ENCODE assay signal across 10 cellular contexts in genomic region chr10:103583871-103584215, GRCh38.
A peak's percentile ranks its signal among the peaks of the same experiment; 100 is the strongest.
DNase-seq lines count a peak whose midpoint lies in the region; ATAC-seq, FAIRE-seq and TF ChIP-seq lines count a peak whose summit lies in the region.
"Had no signal": no experiment of that assay in that cellular context is flagged by ENCODE, and none has a peak within 500 bp of the region (broad histone marks: within the 10 kb centered on the region; RNA-seq: fewer than 3 reads in every experiment).

No MANE protein-coding gene starts in this region.

- no peak overlapping the region for H3K9ac ChIP-seq in GM12878 (ENCODE audit: control insufficient read depth, insufficient read depth, low read length)

- no peak for TF ChIP-seq RAD21 in GM12878 (IDR thresholded peaks at IDR 0.05; ENCODE audit: insufficient read depth, low read depth, low read length)

- intact Hi-C loops in GM12878 (cut with micrococcal nuclease; ENCODE audit: unreplicated experiment) (no loop called here), psoas muscle (cut with DNase I) (no loop called here), Caco-2 (cut with micrococcal nuclease; ENCODE audit: unreplicated experiment) (no loop called here)

- H3K9me2 ChIP-seq in GM23338 (ENCODE audit: insufficient read depth) = peaks cover 5% of the 10 kb centered on the region; the same call in 1 of the 2 replicates

- RAD21 ChIA-PET in GM12878 (lab: Charles Lee; ENCODE audit: unreplicated experiment) = no interaction called here

- H3K36me3 Mint-ChIP-seq in CD8-positive, alpha-beta memory T cell = peaks cover 0 to 3% (median 0%) of the 10 kb centered on the region in 3 donors
- peaks cover 3% of the 10 kb centered on the region; the same call in 1 of the 3 replicates for H3K36me3 Mint-ChIP-seq in GM23338 (ENCODE audit: low read depth)
- H3K36me3 Mint-ChIP-seq in Caco-2 (ENCODE audit: insufficient read depth, unreplicated experiment) = no peaks in the 10 kb centered on the region

- no peak for TF ChIP-seq POLR2A in GM12878 (IDR thresholded peaks at IDR 0.05; ENCODE audit: low read depth, low read length)

- TF ChIP-seq EP300 in GM12878 (IDR thresholded peaks at IDR 0.05; ENCODE audit: borderline replicate concordance in 1 of 2, control insufficient read depth in 1 of 2, low read depth in 2 of 2, low read length in 2 of 2) = no peak

- no peak for ATAC-seq in GM23338
- ATAC-seq in GM12878 = no peak
- ATAC-seq in psoas muscle = no peak

- H3K4me3 ChIP-seq in CD8-positive, alpha-beta memory T cell (ENCODE audit: low read length) = peak overlapping the region; percentile 64
- H3K4me3 ChIP-seq in GM23338 (peak overlapping the region; percentile 47; the same call in 1 of the 2 replicates), GM12878 (peak overlapping the region; percentile 55; the same call in 1 of the 2 replicates), psoas muscle (peak overlapping the region; percentile 57), Caco-2 (ENCODE audit: low read depth, low read length) (no peak overlapping the region)

- POLR2A ChIA-PET in CD8-positive, alpha-beta memory T cell (lab: Charles Lee) = interaction anchor here (0.7 to 1.6 kb wide), 3 partner anchors 94 to 538 kb away, joined by 3 to 7 read pairs (median 5); partner anchors contain the start of gene SFR1
- POLR2A ChIA-PET in GM12878 (lab: Charles Lee) = no interaction called here
- POLR2A ChIA-PET in Caco-2 (lab: Charles Lee) = no interaction called here

- H4K20me1 ChIP-seq in GM23338 (replicated peaks; ENCODE audit: insufficient read depth) = no peaks in the 10 kb centered on the region
- no peaks in the 10 kb centered on the region for H4K20me1 ChIP-seq in GM12878 (ENCODE audit: control insufficient read depth, insufficient read depth)

- BruUV-seq in GM12878 (replicated peaks; lab: Mats Ljungman, UMichigan) (no TSS peak), Caco-2 (replicated peaks; lab: Mats Ljungman, UMichigan) (no TSS peak)

- H2AFZ ChIP-seq in GM23338 (peak overlapping the region; percentile 96), GM12878 (ENCODE audit: control insufficient read depth, low read depth, low read length) (peak overlapping the region; percentile 30; the same call in 1 of the 2 replicates)

- peaks cover 0 to 7% of the 10 kb centered on the region in 2 donors for H3K27me3 Mint-ChIP-seq in CD8-positive, alpha-beta memory T cell
- H3K27me3 Mint-ChIP-seq in GM23338 (ENCODE audit: insufficient read depth, low read depth, poor library complexity) (peaks cover 30% of the 10 kb centered on the region), Caco-2 (ENCODE audit: insufficient read depth, unreplicated experiment) (no peaks in the 10 kb centered on the region)

- peaks cover 9% of the 10 kb centered on the region for H3K4me1 ChIP-seq in CD8-positive, alpha-beta memory T cell (ENCODE audit: insufficient read depth, low read length)
- no peaks in the 10 kb centered on the region for H3K4me1 ChIP-seq in GM23338 (ENCODE audit: insufficient read depth)
- 0 out of 2 replicates have a peak, but pooled peaks cover 5% of the 10 kb centered on the region for H3K4me1 ChIP-seq in GM12878 (ENCODE audit: control insufficient read depth, insufficient read depth, low read length)
- H3K4me1 ChIP-seq in psoas muscle = peaks cover 47% of the 10 kb centered on the region
- peaks cover 6% of the 10 kb centered on the region for H3K4me1 ChIP-seq in Caco-2
- H3K4me1 ChIP-seq: ascending aorta had no signal

- FAIRE-seq in GM12878 (lab: Jason Lieb, UNC) = no peak

- H3K4me2 ChIP-seq in GM23338 (peak overlapping the region; percentile 73; the same call in 1 of the 2 replicates), GM12878 (ENCODE audit: control insufficient read depth, insufficient read depth) (peak overlapping the region; percentile 11; the same call in 1 of the 2 replicates)

- TF ChIP-seq CTCF in GM23338 (conservative IDR thresholded peaks at IDR 0.05; ENCODE audit: low read depth in 2 of 2) = no peak
- no peak for TF ChIP-seq CTCF in GM12878 (IDR thresholded peaks at IDR 0.05 in 2 of 3, conservative IDR thresholded peaks at IDR 0.05 in 1 of 3; ENCODE audit: control insufficient read depth in 2 of 3, extremely low read depth in 1 of 3, insufficient read depth in 1 of 3, low read depth in 3 of 3, low read length in 3 of 3)
- no peak for TF ChIP-seq CTCF in psoas muscle (IDR thresholded peaks at IDR 0.05)
- TF ChIP-seq CTCF in Caco-2 (IDR thresholded peaks at IDR 0.05; ENCODE audit: insufficient read depth in 1 of 2, low read depth in 1 of 2, low read length in 1 of 2, severe bottlenecking in 1 of 2, unreplicated experiment in 1 of 2) = no peak

- H3K27ac Mint-ChIP-seq in CD8-positive, alpha-beta memory T cell = peak overlapping the region; percentile 87 to 98 (median 96)
- H3K27ac Mint-ChIP-seq in GM23338 = no peak overlapping the region
- no peak overlapping the region for H3K27ac Mint-ChIP-seq in Caco-2 (ENCODE audit: unreplicated experiment)

- peak overlapping the region; percentile 85 to 96 (median 93) for H3K4me3 Mint-ChIP-seq in CD8-positive, alpha-beta memory T cell
- peak overlapping the region; percentile 49 for H3K4me3 Mint-ChIP-seq in GM23338
- no peak overlapping the region for H3K4me3 Mint-ChIP-seq in Caco-2 (ENCODE audit: unreplicated experiment)

- H3K4me1 Mint-ChIP-seq in CD8-positive, alpha-beta memory T cell = peaks cover 5 to 18% (median 15%) of the 10 kb centered on the region in 3 donors
- H3K4me1 Mint-ChIP-seq in GM23338 = peaks cover 2% of the 10 kb centered on the region; the same call in 2 of the 3 replicates
- H3K4me1 Mint-ChIP-seq in Caco-2 (ENCODE audit: low read depth, unreplicated experiment) = peaks cover 3% of the 10 kb centered on the region

- CTCF ChIA-PET in CD8-positive, alpha-beta memory T cell (lab: Charles Lee) = interaction anchor here (1.5 kb wide), 1 partner anchor 102 kb away, joined by 3 read pairs; no protein-coding TSS in a partner anchor
- CTCF ChIA-PET in GM12878 (lab: Yijun Ruan, JAX) (interaction anchor here (1.2 kb wide), 1 partner anchor 102 kb away, joined by 3 read pairs; no protein-coding TSS in a partner anchor), Caco-2 (lab: Charles Lee) (no interaction called here)

- SMC1A ChIA-PET in GM12878 (lab: Charles Lee; ENCODE audit: uncharacterized antibody, unreplicated experiment) = interaction anchor here (1.4 kb wide), 1 partner anchor 112 kb away, joined by 3 read pairs; no protein-coding TSS in a partner anchor

- WGBS in GM12878 (ENCODE audit: insufficient coverage, insufficient replicate concordance, low lambda C conversion rate, missing lambda C conversion rate) = 23% methylated on average over 8 of the region's 8 CpGs
- WGBS in psoas muscle, 3 donors = 77 to 79% (median 79%) methylated on average over 8 of the region's 8 CpGs

- H3K27me3 ChIP-seq in CD8-positive, alpha-beta memory T cell (ENCODE audit: insufficient read depth, low read length, poor library complexity, severe bottlenecking) = no peaks in the 10 kb centered on the region
- peaks cover 37% of the 10 kb centered on the region for H3K27me3 ChIP-seq in GM23338 (ENCODE audit: insufficient read depth)
- H3K27me3 ChIP-seq in GM12878 (replicated peaks in 1 of 2; ENCODE audit: control insufficient read depth in 2 of 2, insufficient read depth in 2 of 2, low read length in 1 of 2) = no peaks in the 10 kb centered on the region; a peak in 3 of 4 replicates
- H3K27me3 ChIP-seq in psoas muscle (ENCODE audit: insufficient read depth in 3 of 3, low read length in 2 of 3) = no peaks in the 10 kb centered on the region
- no peaks in the 10 kb centered on the region for H3K27me3 ChIP-seq in Caco-2 (replicated peaks; ENCODE audit: control insufficient read depth, insufficient read depth, low read length)
- H3K27me3 ChIP-seq: ascending aorta had no signal

- DNase-seq in CD8-positive, alpha-beta memory T cell = peak in 1 of 5 donors; percentile 37
- DNase-seq in GM23338 (ENCODE audit: low spot score) = no peak
- no peak for DNase-seq in GM12878 (ENCODE audit: low read depth, low spot score)
- DNase-seq in psoas muscle = peak in 1 of 2 donors; percentile 4
- DNase-seq in NCI-H510A (lab: John Stamatoyannopoulos, UW) = no peak
- no peak for DNase-seq in Caco-2
- no peak for DNase-seq in SK-N-DZ (ENCODE audit: low spot score)
- DNase-seq: mesendoderm, NCI-H1417 had no signal

- no peaks in the 10 kb centered on the region for H3F3A ChIP-seq in GM23338 (replicated peaks; ENCODE audit: low read depth)

- H3K9me3 ChIP-seq in CD8-positive, alpha-beta memory T cell (ENCODE audit: low read length) = no peaks in the 10 kb centered on the region
- H3K9me3 ChIP-seq in GM12878 (replicated peaks; ENCODE audit: control insufficient read depth, insufficient read depth, low read length) (no peaks in the 10 kb centered on the region; the same call in 2 of the 3 replicates), psoas muscle (no peaks in the 10 kb centered on the region), Caco-2 (peaks cover 4% of the 10 kb centered on the region; the same call in 1 of the 2 replicates)

- peak overlapping the region; percentile 56 for H3K27ac ChIP-seq in CD8-positive, alpha-beta memory T cell (ENCODE audit: low read depth, low read length)
- H3K27ac ChIP-seq in GM23338 (ENCODE audit: low read depth) (no peak overlapping the region), GM12878 (ENCODE audit: control insufficient read depth, insufficient read depth) (no peak overlapping the region), psoas muscle (no peak overlapping the region)
- H3K27ac ChIP-seq: ascending aorta had no signal

- H3K36me3 ChIP-seq in CD8-positive, alpha-beta memory T cell (ENCODE audit: insufficient read depth, low read length) = no peaks in the 10 kb centered on the region
- H3K36me3 ChIP-seq in GM23338 (ENCODE audit: insufficient read depth) (no peaks in the 10 kb centered on the region), GM12878 (ENCODE audit: control insufficient read depth in 2 of 2, insufficient read depth in 2 of 2, low read length in 1 of 2) (no peaks in the 10 kb centered on the region), psoas muscle (ENCODE audit: insufficient read depth in 1 of 2, low read depth in 1 of 2) (peaks cover 0 to 10% of the 10 kb centered on the region in 2 donors), Caco-2 (ENCODE audit: control insufficient read depth, insufficient read depth, low read length) (no peaks in the 10 kb centered on the region)

- H3K9me3 Mint-ChIP-seq in CD8-positive, alpha-beta memory T cell = no peaks in the 10 kb centered on the region
- H3K9me3 Mint-ChIP-seq in GM23338 = peaks cover 12% of the 10 kb centered on the region
- H3K9me3 Mint-ChIP-seq in Caco-2 (ENCODE audit: unreplicated experiment) = peaks cover 16% of the 10 kb centered on the region

- H3K79me2 ChIP-seq in GM23338 (replicated peaks; ENCODE audit: insufficient read depth) (no peaks in the 10 kb centered on the region), GM12878 (ENCODE audit: control insufficient read depth, insufficient read depth, low read length) (no peaks in the 10 kb centered on the region)

- in situ Hi-C loops in GM12878 (cut with MboI) = no loop called here

TF ChIP-seq in GM23338, 12 proteins besides CTCF, POLR2A, EP300 and RAD21 (continues in another document):
- no peak for TF ChIP-seq POLR2AphosphoS5 (IDR thresholded peaks at IDR 0.05; ENCODE audit: low read depth)
- TF ChIP-seq CREB1 (CRISPR knock-in tag; IDR thresholded peaks at IDR 0.05; ENCODE audit: low read depth) = no peak

TF ChIP-seq in GM12878, 131 proteins besides CTCF, POLR2A, EP300 and RAD21 (continues in another document):
- TF ChIP-seq STAT1 (conservative IDR thresholded peaks at IDR 0.05) (no peak), JUND (IDR thresholded peaks at IDR 0.05; ENCODE audit: low read depth, low read length) (no peak), RBBP5 (conservative IDR thresholded peaks at IDR 0.05) (no peak)

Comparison
In these comparisons a context has a peak if more than half of its experiments do, and no peak if none do; other contexts are left out.
1. H3K27ac Mint-ChIP-seq: peak in CD8-positive, alpha-beta memory T cell (8 of 8); none in GM23338 (single experiment) and Caco-2 (single experiment).